ENCODE assay signal across 12 cellular contexts in the genomic region with DNA sequence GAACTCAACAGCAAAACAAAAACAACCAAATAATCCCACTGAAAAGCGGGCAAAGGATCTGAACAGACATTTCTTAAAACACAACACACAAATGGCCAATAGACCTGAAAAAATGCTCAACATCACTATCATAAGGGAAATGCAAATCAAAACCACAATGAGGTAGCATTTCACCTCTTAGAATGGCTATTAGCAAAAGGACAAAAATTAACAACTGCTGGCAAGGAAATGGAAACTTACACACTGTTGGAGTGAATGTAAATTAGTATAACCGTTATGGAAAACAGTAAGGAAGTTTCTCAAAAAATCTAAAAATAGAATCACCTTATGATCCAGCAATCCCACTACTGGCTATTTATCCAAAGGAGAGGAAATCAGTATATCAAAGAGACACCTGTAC. TPM values are rescaled to one million over a fixed set of nuclear protein-coding genes. Genes with fewer than 3 reads are reported as not detected.
DNase-seq lines count a peak whose midpoint lies in the region; ATAC-seq and TF ChIP-seq lines count a peak whose summit lies in the region.
"Had no signal": no experiment of that assay in that cellular context is flagged by ENCODE, and none has a peak within 500 bp of the region (broad histone marks: within the 10 kb centered on the region; RNA-seq: fewer than 3 reads in every experiment).

No MANE protein-coding gene starts in this region.

- H3K27me3 ChIP-seq in CD4-positive, alpha-beta T cell (ENCODE audit: control insufficient read depth, insufficient read depth, low read length) = no peaks in the 10 kb centered on the region
- H3K27me3 ChIP-seq in Karpas-422 (ENCODE audit: low read length) (no peaks in the 10 kb centered on the region), tibial artery (no peaks in the 10 kb centered on the region)
- H3K27me3 ChIP-seq: BLaER1, thyroid gland had no signal

- peak overlapping the region; percentile 40 for H3K4me2 ChIP-seq in Karpas-422 (ENCODE audit: low read depth, low read length, poor library complexity, severe bottlenecking)
- H3K4me2 ChIP-seq: BLaER1 had no signal

- CTCF ChIA-PET in CD4-positive, alpha-beta T cell (lab: Charles Lee) = interaction anchor here (1.7 kb wide), 1 partner anchor 21 kb away, joined by 4 read pairs; a partner anchor contains a TSS

- POLR2A ChIA-PET in CD4-positive, alpha-beta T cell (lab: Charles Lee) = no interaction called here

- no peak overlapping the region for H3K27ac ChIP-seq in CD4-positive, alpha-beta T cell (ENCODE audit: low read depth, low read length)
- peak overlapping the region; percentile 63 for H3K27ac ChIP-seq in Karpas-422 (ENCODE audit: low read length)
- no peak overlapping the region for H3K27ac ChIP-seq in tibial artery
- H3K27ac ChIP-seq: BLaER1, thyroid gland had no signal

- ATAC-seq in CD4-positive, alpha-beta T cell (ENCODE audit: poor library complexity) = no peak
- peak; percentile 75 for ATAC-seq in GM19035 (IDR thresholded peaks at IDR 0.05; ENCODE audit: unreplicated experiment)
- ATAC-seq in HG02759 (IDR thresholded peaks at IDR 0.05; ENCODE audit: unreplicated experiment) = peak; percentile 69
- ATAC-seq: naive thymus-derived CD4-positive, alpha-beta T cell had no signal

- no peak overlapping the region for H3K4me3 Mint-ChIP-seq in CD4-positive, alpha-beta T cell
- H3K4me3 Mint-ChIP-seq: activated naive CD4-positive, alpha-beta T cell treated with anti-CD3 and anti-CD28 coated beads, Interleukin-2, amount 50 U/mL, for 24 hours; naive thymus-derived CD4-positive, alpha-beta T cell had no signal

- peak overlapping the region; percentile 9 for H3K27ac Mint-ChIP-seq in CD4-positive, alpha-beta T cell
- H3K27ac Mint-ChIP-seq: activated naive CD4-positive, alpha-beta T cell treated with anti-CD3 and anti-CD28 coated beads, Interleukin-2, amount 50 U/mL, for 24 hours had no signal

- intact Hi-C loops in CD4-positive, alpha-beta T cell (cut with DNase I, micrococcal nuclease) = loop anchor here in 1 of 2 experiments (5.0 kb wide), 1 partner anchor 34 kb away; no protein-coding TSS in a partner anchor
- intact Hi-C loops in tibial artery (cut with DNase I; ENCODE audit: low total_unique reads) = no loop called here

- no peak for TF ChIP-seq CTCF in CD4-positive, alpha-beta T cell (IDR thresholded peaks at IDR 0.05)
- TF ChIP-seq CTCF in tibial artery (IDR thresholded peaks at IDR 0.05) = no peak

- no peak overlapping the region for H2AFZ ChIP-seq in Karpas-422 (ENCODE audit: low read length)

- peaks cover 17% of the 10 kb centered on the region for H3K4me1 Mint-ChIP-seq in CD4-positive, alpha-beta T cell (ENCODE audit: low read depth)

- no peaks in the 10 kb centered on the region for H4K20me1 ChIP-seq in Karpas-422 (ENCODE audit: insufficient read depth, low read depth, low read length)

- peaks cover 97% of the 10 kb centered on the region for H3K36me3 Mint-ChIP-seq in CD4-positive, alpha-beta T cell (ENCODE audit: low read depth)

- no peaks in the 10 kb centered on the region for H3K27me3 Mint-ChIP-seq in CD4-positive, alpha-beta T cell
- H3K27me3 Mint-ChIP-seq: activated naive CD4-positive, alpha-beta T cell treated with anti-CD3 and anti-CD28 coated beads, Interleukin-2, amount 50 U/mL, for 24 hours; naive thymus-derived CD4-positive, alpha-beta T cell had no signal

- no peaks in the 10 kb centered on the region for H3K9me3 Mint-ChIP-seq in CD4-positive, alpha-beta T cell
- H3K9me3 Mint-ChIP-seq: activated naive CD4-positive, alpha-beta T cell treated with anti-CD3 and anti-CD28 coated beads, Interleukin-2, amount 50 U/mL, for 24 hours; naive thymus-derived CD4-positive, alpha-beta T cell had no signal

- no peak overlapping the region for H3K9ac ChIP-seq in Karpas-422 (ENCODE audit: low read length)
- H3K9ac ChIP-seq: BLaER1 had no signal

- no peaks in the 10 kb centered on the region for H3K9me2 ChIP-seq in Karpas-422 (replicated peaks; ENCODE audit: insufficient read depth, low read length)

- H3K9me3 ChIP-seq in CD4-positive, alpha-beta T cell (ENCODE audit: control insufficient read depth, low read length) = no peaks in the 10 kb centered on the region
- H3K9me3 ChIP-seq in Karpas-422 (ENCODE audit: low read length) (no peaks in the 10 kb centered on the region), tibial artery (no peaks in the 10 kb centered on the region)
- H3K9me3 ChIP-seq: BLaER1, thyroid gland had no signal

- no peak for DNase-seq in CD4-positive, alpha-beta T cell
- DNase-seq in Karpas-422 (no peak), OCI-M1 (lab: John Stamatoyannopoulos, UW) (no peak), tibial artery (no peak), NCI-H774 (lab: John Stamatoyannopoulos, UW) (no peak), NCI-H1694 (lab: John Stamatoyannopoulos, UW) (no peak)
- DNase-seq: naive thymus-derived CD4-positive, alpha-beta T cell; thyroid gland had no signal

- peaks cover 26% of the 10 kb centered on the region for H3K4me1 ChIP-seq in Karpas-422 (ENCODE audit: low read length)
- no peaks in the 10 kb centered on the region for H3K4me1 ChIP-seq in tibial artery

- H3K4me3 ChIP-seq in Karpas-422 (ENCODE audit: low read length) (no peak overlapping the region), tibial artery (no peak overlapping the region)
- H3K4me3 ChIP-seq: BLaER1, thyroid gland had no signal

- H3K79me2 ChIP-seq in Karpas-422 (ENCODE audit: low read length) = peaks cover 78% of the 10 kb centered on the region

- H3K36me3 ChIP-seq in Karpas-422 (ENCODE audit: insufficient read depth, low read length) = peaks cover 65% of the 10 kb centered on the region
- peaks cover 31 to 57% (median 40%) of the 10 kb centered on the region in 3 donors for H3K36me3 ChIP-seq in tibial artery

RNA-seq across cellular contexts. Expression of a gene that starts 20.9 kb away (rescaled TPM):
- 10 to 100 TPM; 31.4 to 31.9 TPM for total RNA-seq in CD4-positive, alpha-beta T cell
- total RNA-seq in Karpas-422 (2014; rRNA removed; shearing (Covaris generic); ENCODE audit: low replicate concordance) = 9.7 and 11.0 TPM in 2 replicates
